Comparison of ENCODE assay signal across 8 cellular contexts in the genomic region with DNA sequence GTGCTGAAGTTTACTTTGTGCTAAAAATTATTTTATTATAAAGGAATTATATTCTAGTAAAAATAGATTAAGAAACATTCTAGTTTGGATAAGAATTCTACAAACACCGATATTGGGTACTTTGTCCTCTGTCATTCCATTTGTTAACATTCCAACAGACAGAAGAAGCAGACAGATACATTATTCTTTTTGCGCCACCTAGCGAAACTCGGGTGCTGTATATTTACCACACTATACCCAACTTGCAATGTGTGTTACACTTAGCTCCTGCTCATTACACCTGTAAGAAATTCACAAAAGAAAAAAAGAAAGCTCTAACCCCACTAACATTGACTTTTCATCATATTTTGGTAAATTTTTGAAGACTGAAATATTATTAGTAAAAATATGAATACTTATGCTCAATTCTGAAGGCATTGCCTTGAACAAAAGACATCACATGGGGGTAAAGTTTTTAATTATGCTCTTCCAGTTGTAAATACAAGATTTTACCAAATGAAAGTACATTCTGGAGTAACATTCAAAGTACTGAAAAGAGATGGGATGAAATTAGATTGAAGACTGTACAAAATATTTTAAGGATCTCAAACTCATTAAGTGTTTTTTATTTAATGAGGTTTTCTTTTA.
DNase-seq lines count a peak whose midpoint lies in the region; ATAC-seq and TF ChIP-seq lines count a peak whose summit lies in the region.

No MANE protein-coding gene starts in this region.

- TF ChIP-seq CTCF in glutamatergic neuron (IDR thresholded peaks at IDR 0.05; ENCODE audit: partially characterized antibody, unreplicated experiment) = peak; percentile 71

- no peaks in the 10 kb centered on the region for H3K27me3 Mint-ChIP-seq in activated T-helper 2 cell treated with anti-CD3 and anti-CD28 coated beads, Interferon-gamma antibody, Interleukin-2, Interleukin-4, amounts not matched to agents 10 μg/mL and 5 μg/mL and 100 μg/mL, durations not matched to agents 14 hours and 24 hours and 36 hours (ENCODE audit: low read depth)
- peaks cover 2% of the 10 kb centered on the region for H3K27me3 Mint-ChIP-seq in glutamatergic neuron (ENCODE audit: unreplicated experiment)

- H3K9me3 Mint-ChIP-seq in activated T-helper 2 cell treated with anti-CD3 and anti-CD28 coated beads, Interferon-gamma antibody, Interleukin-2, Interleukin-4, amounts not matched to agents 10 μg/mL and 5 μg/mL and 100 μg/mL, durations not matched to agents 14 hours and 24 hours and 36 hours = no peaks in the 10 kb centered on the region
- H3K9me3 Mint-ChIP-seq in glutamatergic neuron (ENCODE audit: unreplicated experiment) = no peaks in the 10 kb centered on the region

- ATAC-seq in GM19468 (IDR thresholded peaks at IDR 0.05; ENCODE audit: extremely low read depth, unreplicated experiment) = peak; percentile 84
- ATAC-seq in HG03521 (IDR thresholded peaks at IDR 0.05; ENCODE audit: unreplicated experiment) = peak; percentile 77
- ATAC-seq in HG02970 (IDR thresholded peaks at IDR 0.05; ENCODE audit: low FRiP score, unreplicated experiment) = no peak

- H3K4me3 Mint-ChIP-seq in activated T-helper 2 cell treated with anti-CD3 and anti-CD28 coated beads, Interferon-gamma antibody, Interleukin-2, Interleukin-4, amounts not matched to agents 10 μg/mL and 5 μg/mL and 100 μg/mL, durations not matched to agents 14 hours and 24 hours and 36 hours (ENCODE audit: low read depth) = no peak overlapping the region
- no peak overlapping the region for H3K4me3 Mint-ChIP-seq in glutamatergic neuron (ENCODE audit: unreplicated experiment)

- peak; percentile 32 for DNase-seq in DMS53 treated with DMSO at 0.1 percent for 48 hours (lab: John Stamatoyannopoulos, UW; ENCODE audit: unreplicated experiment)
- DNase-seq in NCI-H82 treated with DMSO at 0.1 percent for 48 hours (lab: John Stamatoyannopoulos, UW; ENCODE audit: unreplicated experiment) = peak; percentile 60
- DNase-seq in activated T-helper 2 cell treated with anti-CD3 and anti-CD28 coated beads, Interferon-gamma antibody, Interleukin-2, Interleukin-4, amounts not matched to agents 10 μg/mL and 5 μg/mL and 100 μg/mL, durations not matched to agents 14 hours and 24 hours and 36 hours (ENCODE audit: low spot score) = peak; percentile 9
- DNase-seq in glutamatergic neuron = peak; percentile 46
- DNase-seq in pons (ENCODE audit: low spot score) = peak; percentile 88

- peaks cover 6% of the 10 kb centered on the region for H3K36me3 Mint-ChIP-seq in activated T-helper 2 cell treated with anti-CD3 and anti-CD28 coated beads, Interferon-gamma antibody, Interleukin-2, Interleukin-4, amounts not matched to agents 10 μg/mL and 5 μg/mL and 100 μg/mL, durations not matched to agents 14 hours and 24 hours and 36 hours (ENCODE audit: low read depth)
- H3K36me3 Mint-ChIP-seq in glutamatergic neuron (ENCODE audit: unreplicated experiment) = peaks cover 5% of the 10 kb centered on the region

- intact Hi-C loops in activated T-helper 2 cell treated with anti-CD3 and anti-CD28 coated beads, Interferon-gamma antibody, Interleukin-2, Interleukin-4, amounts not matched to agents 10 μg/mL and 5 μg/mL and 100 μg/mL, durations not matched to agents 14 hours and 24 hours and 36 hours (cut with micrococcal nuclease) = loop anchor here (1.0 to 10.0 kb wide), 3 partner anchors 324 to 816 kb away; a partner anchor contains a TSS

- no peak overlapping the region for H3K27ac Mint-ChIP-seq in activated T-helper 2 cell treated with anti-CD3 and anti-CD28 coated beads, Interferon-gamma antibody, Interleukin-2, Interleukin-4, amounts not matched to agents 10 μg/mL and 5 μg/mL and 100 μg/mL, durations not matched to agents 14 hours and 24 hours and 36 hours
- H3K27ac Mint-ChIP-seq in glutamatergic neuron (ENCODE audit: unreplicated experiment) = no peak overlapping the region

- H3K4me1 Mint-ChIP-seq in activated T-helper 2 cell treated with anti-CD3 and anti-CD28 coated beads, Interferon-gamma antibody, Interleukin-2, Interleukin-4, amounts not matched to agents 10 μg/mL and 5 μg/mL and 100 μg/mL, durations not matched to agents 14 hours and 24 hours and 36 hours (ENCODE audit: low read depth) = no peaks in the 10 kb centered on the region
- H3K4me1 Mint-ChIP-seq in glutamatergic neuron (ENCODE audit: low read depth, unreplicated experiment) = peaks cover 12% of the 10 kb centered on the region

Comparison
In these comparisons a context has a peak if more than half of its experiments do, and no peak if none do; other contexts are left out.
1. DNase-seq: peak in every context shown above with its lines; median percentile 88 in pons; 60 in NCI-H82 treated with DMSO at 0.1 percent for 48 hours; 46 in glutamatergic neuron; 32 in DMS53 treated with DMSO at 0.1 percent for 48 hours; 9 in activated T-helper 2 cell treated with anti-CD3 and anti-CD28 coated beads, Interferon-gamma antibody, Interleukin-2, Interleukin-4, amounts not matched to agents 10 μg/mL and 5 μg/mL and 100 μg/mL, durations not matched to agents 14 hours and 24 hours and 36 hours.